Comparison of ENCODE assay signal across 20 cellular contexts in the genomic region with DNA sequence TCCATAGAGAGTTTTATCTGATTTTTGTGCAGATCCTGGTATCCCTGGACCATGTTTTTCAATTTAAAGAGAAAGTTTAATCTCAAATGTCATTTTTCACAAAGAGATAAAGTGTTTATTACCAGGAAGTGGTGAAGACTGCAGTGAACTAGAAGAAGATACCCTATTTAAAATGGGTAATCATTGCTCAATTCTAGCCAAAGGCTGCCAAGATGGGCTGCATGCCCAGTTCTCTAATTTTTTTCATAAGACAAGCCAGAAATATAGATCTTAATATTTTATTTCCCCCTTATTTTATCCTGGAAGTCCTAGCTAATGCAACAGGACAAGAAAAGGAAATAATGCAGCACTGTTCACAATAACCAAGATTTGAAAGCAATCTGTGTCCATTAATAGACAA.
"Had no signal": no experiment of that assay in that cellular context is flagged by ENCODE, and none has a peak within 500 bp of the region (broad histone marks: within the 10 kb centered on the region; RNA-seq: fewer than 3 reads in every experiment).

No MANE protein-coding gene starts in this region.

- H3K27me3 Mint-ChIP-seq: activated CD4-positive, alpha-beta memory T cell treated with anti-CD3 and anti-CD28 coated beads, Interleukin-2, amount 10 ng/mL, durations not matched to agents 7 days and 5 days; progenitor cell of endocrine pancreas had no signal

- H3K27ac Mint-ChIP-seq: activated CD4-positive, alpha-beta memory T cell treated with anti-CD3 and anti-CD28 coated beads, Interleukin-2, amount 10 ng/mL, durations not matched to agents 7 days and 5 days; activated CD4-positive, alpha-beta T cell treated with anti-CD3 and anti-CD28 coated beads, Interleukin-2, amount 10 ng/mL, durations not matched to agents 24 days and 14 days; progenitor cell of endocrine pancreas had no signal

- H3K9me3 ChIP-seq: sigmoid colon, thyroid gland had no signal

- ATAC-seq: activated CD4-positive, CD25-positive, alpha-beta regulatory T cell treated with anti-CD3 and anti-CD28 coated beads, Interleukin-2, amount 50 U/mL, for 24 hours; naive thymus-derived CD4-positive, alpha-beta T cell; stimulated activated naive CD8-positive, alpha-beta T cell treated with anti-CD3 and anti-CD28 coated beads, Interleukin-15, Interleukin-2, amounts not matched to agents 100 U/mL and 50 U/mL, for 24 hours had no signal

- H3K4me3 ChIP-seq: ascending aorta, hepatocyte, left ventricle myocardium inferior, sigmoid colon, thyroid gland had no signal

- H2AFZ ChIP-seq: hepatocyte had no signal

- DNase-seq: activated CD4-positive, alpha-beta memory T cell treated with anti-CD3 and anti-CD28 coated beads, Interleukin-2, amount 10 ng/mL, durations not matched to agents 7 days and 5 days; activated CD4-positive, alpha-beta T cell treated with anti-CD3 and anti-CD28 coated beads, Interleukin-2, amount 10 ng/mL, durations not matched to agents 24 days and 14 days; activated effector memory CD4-positive, alpha-beta T cell treated with anti-CD3 and anti-CD28 coated beads, Interleukin-2, amount 50 U/mL, for 16 hours; activated naive CD4-positive, alpha-beta T cell treated with anti-CD3 and anti-CD28 coated beads, Interleukin-2, amount 50 U/mL, for 16 hours; brain microvascular endothelial cell; central memory CD4-positive, alpha-beta T cell; dermis blood vessel endothelial cell; effector CD8-positive, alpha-beta T cell; left ventricle myocardium inferior; naive thymus-derived CD4-positive, alpha-beta T cell; retina; sigmoid colon; stimulated activated CD4-positive, alpha-beta T cell treated with anti-CD3 and anti-CD28 coated beads, Interleukin-4, amount 100 ng/mL, for 24 hours; stimulated activated naive CD8-positive, alpha-beta T cell treated with anti-CD3 and anti-CD28 coated beads, Interleukin-15, Interleukin-2, amounts not matched to agents 100 U/mL and 50 U/mL, for 24 hours; T-helper 1 cell; thyroid gland had no signal

- H3K4me3 Mint-ChIP-seq: activated CD4-positive, alpha-beta memory T cell treated with anti-CD3 and anti-CD28 coated beads, Interleukin-2, amount 10 ng/mL, durations not matched to agents 7 days and 5 days; activated CD4-positive, alpha-beta T cell treated with anti-CD3 and anti-CD28 coated beads, Interleukin-2, amount 10 ng/mL, durations not matched to agents 24 days and 14 days; naive thymus-derived CD4-positive, alpha-beta T cell had no signal

- H3K4me2 ChIP-seq: hepatocyte had no signal

- H3K27ac ChIP-seq: ascending aorta, brain microvascular endothelial cell, hepatocyte, left ventricle myocardium inferior, sigmoid colon, thyroid gland had no signal

- H3K36me3 ChIP-seq: ascending aorta, brain microvascular endothelial cell, left ventricle myocardium inferior, sigmoid colon, thyroid gland had no signal

- H3K79me2 ChIP-seq: hepatocyte had no signal

- H3K4me1 ChIP-seq: ascending aorta, left ventricle myocardium inferior, sigmoid colon, thyroid gland had no signal

- H3K27me3 ChIP-seq: ascending aorta, brain microvascular endothelial cell, hepatocyte, sigmoid colon, thyroid gland had no signal
